1 cellular context compared by ENCODE assay signal in the genomic region with DNA sequence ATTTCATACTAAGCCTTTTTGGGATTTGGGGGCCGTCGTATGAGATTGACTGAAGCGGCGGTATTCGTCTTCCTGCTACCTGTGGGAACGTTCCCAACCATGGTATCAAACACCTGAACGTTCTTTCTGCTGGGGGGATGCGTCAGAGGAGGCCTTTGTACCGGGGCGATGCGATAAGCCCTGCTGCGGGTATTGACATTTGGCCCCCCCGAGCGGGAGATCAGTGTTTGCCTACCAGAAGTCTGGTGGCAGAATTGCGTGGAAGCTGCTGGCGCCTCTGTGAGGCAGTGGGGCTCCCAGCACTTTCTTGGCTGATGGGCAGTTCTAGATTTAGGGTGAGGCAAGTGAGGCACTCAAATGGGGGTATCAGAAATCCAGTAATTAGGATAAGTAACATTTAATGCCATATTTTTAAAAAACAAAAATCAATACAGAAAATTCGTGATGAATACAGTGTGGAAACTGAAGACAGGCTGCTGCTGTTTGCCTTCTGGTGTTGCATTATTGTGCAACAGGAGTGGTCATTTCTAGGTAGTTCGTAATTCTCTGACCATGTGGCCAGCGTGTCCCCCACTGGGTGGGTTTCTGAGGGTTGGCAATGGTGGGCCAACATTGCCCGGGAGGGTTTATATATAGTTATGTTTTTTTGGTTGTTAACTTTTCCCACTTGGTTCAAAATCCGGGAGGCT.
TF ChIP-seq lines count a peak whose summit lies in the region.

No MANE protein-coding gene starts in this region.

TF ChIP-seq in HepG2, 621 proteins besides CTCF, POLR2A, EP300 and RAD21 (continued from another document and continues in another):
- TF ChIP-seq GFI1 (CRISPR knock-in tag; IDR thresholded peaks at IDR 0.05; ENCODE audit: borderline replicate concordance) (no peak), ZFP62 (CRISPR knock-in tag; IDR thresholded peaks at IDR 0.05) (no peak), ZNF350 (CRISPR knock-in tag; IDR thresholded peaks at IDR 0.05; ENCODE audit: borderline replicate concordance, low read depth) (0 out of 2 replicates have a peak, but pooled peaks have one; percentile 5), HCFC1 (IDR thresholded peaks at IDR 0.05; ENCODE audit: low read depth, low read length) (no peak), CEBPG (CRISPR knock-in tag; IDR thresholded peaks at IDR 0.05) (peak; percentile 79), FOXA1 (IDR thresholded peaks at IDR 0.05) (no peak), FOXA1 (CRISPR knock-in tag; IDR thresholded peaks at IDR 0.05) (peak; percentile 58), SOX13 (IDR thresholded peaks at IDR 0.05) (no peak), SOX13 (CRISPR knock-in tag; conservative IDR thresholded peaks at IDR 0.05 in 1 of 2, IDR thresholded peaks at IDR 0.05 in 1 of 2) (0 out of 4 replicates have a peak, but pooled peaks of 1 of the 2 experiments have one; percentile 15), PITX1 (CRISPR knock-in tag; IDR thresholded peaks at IDR 0.05) (no peak), GATAD2A (CRISPR knock-in tag; IDR thresholded peaks at IDR 0.05) (peak; percentile 44; the same call in 1 of the 2 replicates), CAMTA2 (CRISPR knock-in tag; IDR thresholded peaks at IDR 0.05; ENCODE audit: borderline replicate concordance) (no peak), CREB1 (IDR thresholded peaks at IDR 0.05) (no peak), CREB1 (CRISPR knock-in tag; IDR thresholded peaks at IDR 0.05) (peak; percentile 52; the same call in 1 of the 2 replicates), FOXA3 (CRISPR knock-in tag; IDR thresholded peaks at IDR 0.05) (peak; percentile 57; the same call in 1 of the 2 replicates), FOSL2 (CRISPR knock-in tag; IDR thresholded peaks at IDR 0.05) (peak; percentile 42; the same call in 1 of the 2 replicates), ZEB1 (IDR thresholded peaks at IDR 0.05; ENCODE audit: insufficient replicate concordance, low read depth) (peak; percentile 44), HDAC1 (CRISPR knock-in tag; IDR thresholded peaks at IDR 0.05) (peak; percentile 42)
- TF ChIP-seq, protein P1, sequence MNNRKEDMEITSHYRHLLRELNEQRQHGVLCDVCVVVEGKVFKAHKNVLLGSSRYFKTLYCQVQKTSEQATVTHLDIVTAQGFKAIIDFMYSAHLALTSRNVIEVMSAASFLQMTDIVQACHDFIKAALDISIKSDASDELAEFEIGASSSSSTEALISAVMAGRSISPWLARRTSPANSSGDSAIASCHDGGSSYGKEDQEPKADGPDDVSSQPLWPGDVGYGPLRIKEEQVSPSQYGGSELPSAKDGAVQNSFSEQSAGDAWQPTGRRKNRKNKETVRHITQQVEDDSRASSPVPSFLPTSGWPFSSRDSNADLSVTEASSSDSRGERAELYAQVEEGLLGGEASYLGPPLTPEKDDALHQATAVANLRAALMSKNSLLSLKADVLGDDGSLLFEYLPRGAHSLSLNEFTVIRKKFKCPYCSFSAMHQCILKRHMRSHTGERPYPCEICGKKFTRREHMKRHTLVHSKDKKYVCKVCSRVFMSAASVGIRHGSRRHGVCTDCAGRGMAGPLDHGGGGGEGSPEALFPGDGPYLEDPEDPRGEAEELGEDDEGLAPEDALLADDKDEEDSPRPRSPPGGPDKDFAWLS (CRISPR knock-in tag; IDR thresholded peaks at IDR 0.05; ENCODE audit: borderline replicate concordance): no peak
- TF ChIP-seq, protein P2, sequence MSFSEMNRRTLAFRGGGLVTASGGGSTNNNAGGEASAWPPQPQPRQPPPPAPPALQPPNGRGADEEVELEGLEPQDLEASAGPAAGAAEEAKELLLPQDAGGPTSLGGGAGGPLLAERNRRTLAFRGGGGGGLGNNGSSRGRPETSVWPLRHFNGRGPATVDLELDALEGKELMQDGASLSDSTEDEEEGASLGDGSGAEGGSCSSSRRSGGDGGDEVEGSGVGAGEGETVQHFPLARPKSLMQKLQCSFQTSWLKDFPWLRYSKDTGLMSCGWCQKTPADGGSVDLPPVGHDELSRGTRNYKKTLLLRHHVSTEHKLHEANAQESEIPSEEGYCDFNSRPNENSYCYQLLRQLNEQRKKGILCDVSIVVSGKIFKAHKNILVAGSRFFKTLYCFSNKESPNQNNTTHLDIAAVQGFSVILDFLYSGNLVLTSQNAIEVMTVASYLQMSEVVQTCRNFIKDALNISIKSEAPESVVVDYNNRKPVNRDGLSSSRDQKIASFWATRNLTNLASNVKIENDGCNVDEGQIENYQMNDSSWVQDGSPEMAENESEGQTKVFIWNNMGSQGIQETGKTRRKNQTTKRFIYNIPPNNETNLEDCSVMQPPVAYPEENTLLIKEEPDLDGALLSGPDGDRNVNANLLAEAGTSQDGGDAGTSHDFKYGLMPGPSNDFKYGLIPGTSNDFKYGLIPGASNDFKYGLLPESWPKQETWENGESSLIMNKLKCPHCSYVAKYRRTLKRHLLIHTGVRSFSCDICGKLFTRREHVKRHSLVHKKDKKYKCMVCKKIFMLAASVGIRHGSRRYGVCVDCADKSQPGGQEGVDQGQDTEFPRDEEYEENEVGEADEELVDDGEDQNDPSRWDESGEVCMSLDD (CRISPR knock-in tag; IDR thresholded peaks at IDR 0.05; ENCODE audit: borderline replicate concordance): peak; percentile 24; the same call in 1 of the 2 replicates
- TF ChIP-seq, protein P3, sequence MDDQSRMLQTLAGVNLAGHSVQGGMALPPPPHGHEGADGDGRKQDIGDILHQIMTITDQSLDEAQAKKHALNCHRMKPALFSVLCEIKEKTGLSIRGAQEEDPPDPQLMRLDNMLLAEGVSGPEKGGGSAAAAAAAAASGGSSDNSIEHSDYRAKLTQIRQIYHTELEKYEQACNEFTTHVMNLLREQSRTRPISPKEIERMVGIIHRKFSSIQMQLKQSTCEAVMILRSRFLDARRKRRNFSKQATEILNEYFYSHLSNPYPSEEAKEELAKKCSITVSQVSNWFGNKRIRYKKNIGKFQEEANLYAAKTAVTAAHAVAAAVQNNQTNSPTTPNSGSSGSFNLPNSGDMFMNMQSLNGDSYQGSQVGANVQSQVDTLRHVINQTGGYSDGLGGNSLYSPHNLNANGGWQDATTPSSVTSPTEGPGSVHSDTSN (CRISPR knock-in tag; IDR thresholded peaks at IDR 0.05; ENCODE audit: borderline replicate concordance): no peak
- TF ChIP-seq, protein P4, sequence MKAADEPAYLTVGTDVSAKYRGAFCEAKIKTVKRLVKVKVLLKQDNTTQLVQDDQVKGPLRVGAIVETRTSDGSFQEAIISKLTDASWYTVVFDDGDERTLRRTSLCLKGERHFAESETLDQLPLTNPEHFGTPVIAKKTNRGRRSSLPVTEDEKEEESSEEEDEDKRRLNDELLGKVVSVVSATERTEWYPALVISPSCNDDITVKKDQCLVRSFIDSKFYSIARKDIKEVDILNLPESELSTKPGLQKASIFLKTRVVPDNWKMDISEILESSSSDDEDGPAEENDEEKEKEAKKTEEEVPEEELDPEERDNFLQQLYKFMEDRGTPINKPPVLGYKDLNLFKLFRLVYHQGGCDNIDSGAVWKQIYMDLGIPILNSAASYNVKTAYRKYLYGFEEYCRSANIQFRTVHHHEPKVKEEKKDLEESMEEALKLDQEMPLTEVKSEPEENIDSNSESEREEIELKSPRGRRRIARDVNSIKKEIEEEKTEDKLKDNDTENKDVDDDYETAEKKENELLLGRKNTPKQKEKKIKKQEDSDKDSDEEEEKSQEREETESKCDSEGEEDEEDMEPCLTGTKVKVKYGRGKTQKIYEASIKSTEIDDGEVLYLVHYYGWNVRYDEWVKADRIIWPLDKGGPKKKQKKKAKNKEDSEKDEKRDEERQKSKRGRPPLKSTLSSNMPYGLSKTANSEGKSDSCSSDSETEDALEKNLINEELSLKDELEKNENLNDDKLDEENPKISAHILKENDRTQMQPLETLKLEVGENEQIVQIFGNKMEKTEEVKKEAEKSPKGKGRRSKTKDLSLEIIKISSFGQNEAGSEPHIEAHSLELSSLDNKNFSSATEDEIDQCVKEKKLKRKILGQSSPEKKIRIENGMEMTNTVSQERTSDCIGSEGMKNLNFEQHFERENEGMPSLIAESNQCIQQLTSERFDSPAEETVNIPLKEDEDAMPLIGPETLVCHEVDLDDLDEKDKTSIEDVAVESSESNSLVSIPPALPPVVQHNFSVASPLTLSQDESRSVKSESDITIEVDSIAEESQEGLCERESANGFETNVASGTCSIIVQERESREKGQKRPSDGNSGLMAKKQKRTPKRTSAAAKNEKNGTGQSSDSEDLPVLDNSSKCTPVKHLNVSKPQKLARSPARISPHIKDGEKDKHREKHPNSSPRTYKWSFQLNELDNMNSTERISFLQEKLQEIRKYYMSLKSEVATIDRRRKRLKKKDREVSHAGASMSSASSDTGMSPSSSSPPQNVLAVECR (CRISPR knock-in tag; IDR thresholded peaks at IDR 0.05; ENCODE audit: borderline replicate concordance): no peak
- TF ChIP-seq, protein P5, sequence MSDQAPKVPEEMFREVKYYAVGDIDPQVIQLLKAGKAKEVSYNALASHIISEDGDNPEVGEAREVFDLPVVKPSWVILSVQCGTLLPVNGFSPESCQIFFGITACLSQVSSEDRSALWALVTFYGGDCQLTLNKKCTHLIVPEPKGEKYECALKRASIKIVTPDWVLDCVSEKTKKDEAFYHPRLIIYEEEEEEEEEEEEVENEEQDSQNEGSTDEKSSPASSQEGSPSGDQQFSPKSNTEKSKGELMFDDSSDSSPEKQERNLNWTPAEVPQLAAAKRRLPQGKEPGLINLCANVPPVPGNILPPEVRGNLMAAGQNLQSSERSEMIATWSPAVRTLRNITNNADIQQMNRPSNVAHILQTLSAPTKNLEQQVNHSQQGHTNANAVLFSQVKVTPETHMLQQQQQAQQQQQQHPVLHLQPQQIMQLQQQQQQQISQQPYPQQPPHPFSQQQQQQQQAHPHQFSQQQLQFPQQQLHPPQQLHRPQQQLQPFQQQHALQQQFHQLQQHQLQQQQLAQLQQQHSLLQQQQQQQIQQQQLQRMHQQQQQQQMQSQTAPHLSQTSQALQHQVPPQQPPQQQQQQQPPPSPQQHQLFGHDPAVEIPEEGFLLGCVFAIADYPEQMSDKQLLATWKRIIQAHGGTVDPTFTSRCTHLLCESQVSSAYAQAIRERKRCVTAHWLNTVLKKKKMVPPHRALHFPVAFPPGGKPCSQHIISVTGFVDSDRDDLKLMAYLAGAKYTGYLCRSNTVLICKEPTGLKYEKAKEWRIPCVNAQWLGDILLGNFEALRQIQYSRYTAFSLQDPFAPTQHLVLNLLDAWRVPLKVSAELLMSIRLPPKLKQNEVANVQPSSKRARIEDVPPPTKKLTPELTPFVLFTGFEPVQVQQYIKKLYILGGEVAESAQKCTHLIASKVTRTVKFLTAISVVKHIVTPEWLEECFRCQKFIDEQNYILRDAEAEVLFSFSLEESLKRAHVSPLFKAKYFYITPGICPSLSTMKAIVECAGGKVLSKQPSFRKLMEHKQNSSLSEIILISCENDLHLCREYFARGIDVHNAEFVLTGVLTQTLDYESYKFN (CRISPR knock-in tag; conservative IDR thresholded peaks at IDR 0.05): peak; percentile 49; the same call in 1 of the 2 replicates
- TF ChIP-seq, protein P6, sequence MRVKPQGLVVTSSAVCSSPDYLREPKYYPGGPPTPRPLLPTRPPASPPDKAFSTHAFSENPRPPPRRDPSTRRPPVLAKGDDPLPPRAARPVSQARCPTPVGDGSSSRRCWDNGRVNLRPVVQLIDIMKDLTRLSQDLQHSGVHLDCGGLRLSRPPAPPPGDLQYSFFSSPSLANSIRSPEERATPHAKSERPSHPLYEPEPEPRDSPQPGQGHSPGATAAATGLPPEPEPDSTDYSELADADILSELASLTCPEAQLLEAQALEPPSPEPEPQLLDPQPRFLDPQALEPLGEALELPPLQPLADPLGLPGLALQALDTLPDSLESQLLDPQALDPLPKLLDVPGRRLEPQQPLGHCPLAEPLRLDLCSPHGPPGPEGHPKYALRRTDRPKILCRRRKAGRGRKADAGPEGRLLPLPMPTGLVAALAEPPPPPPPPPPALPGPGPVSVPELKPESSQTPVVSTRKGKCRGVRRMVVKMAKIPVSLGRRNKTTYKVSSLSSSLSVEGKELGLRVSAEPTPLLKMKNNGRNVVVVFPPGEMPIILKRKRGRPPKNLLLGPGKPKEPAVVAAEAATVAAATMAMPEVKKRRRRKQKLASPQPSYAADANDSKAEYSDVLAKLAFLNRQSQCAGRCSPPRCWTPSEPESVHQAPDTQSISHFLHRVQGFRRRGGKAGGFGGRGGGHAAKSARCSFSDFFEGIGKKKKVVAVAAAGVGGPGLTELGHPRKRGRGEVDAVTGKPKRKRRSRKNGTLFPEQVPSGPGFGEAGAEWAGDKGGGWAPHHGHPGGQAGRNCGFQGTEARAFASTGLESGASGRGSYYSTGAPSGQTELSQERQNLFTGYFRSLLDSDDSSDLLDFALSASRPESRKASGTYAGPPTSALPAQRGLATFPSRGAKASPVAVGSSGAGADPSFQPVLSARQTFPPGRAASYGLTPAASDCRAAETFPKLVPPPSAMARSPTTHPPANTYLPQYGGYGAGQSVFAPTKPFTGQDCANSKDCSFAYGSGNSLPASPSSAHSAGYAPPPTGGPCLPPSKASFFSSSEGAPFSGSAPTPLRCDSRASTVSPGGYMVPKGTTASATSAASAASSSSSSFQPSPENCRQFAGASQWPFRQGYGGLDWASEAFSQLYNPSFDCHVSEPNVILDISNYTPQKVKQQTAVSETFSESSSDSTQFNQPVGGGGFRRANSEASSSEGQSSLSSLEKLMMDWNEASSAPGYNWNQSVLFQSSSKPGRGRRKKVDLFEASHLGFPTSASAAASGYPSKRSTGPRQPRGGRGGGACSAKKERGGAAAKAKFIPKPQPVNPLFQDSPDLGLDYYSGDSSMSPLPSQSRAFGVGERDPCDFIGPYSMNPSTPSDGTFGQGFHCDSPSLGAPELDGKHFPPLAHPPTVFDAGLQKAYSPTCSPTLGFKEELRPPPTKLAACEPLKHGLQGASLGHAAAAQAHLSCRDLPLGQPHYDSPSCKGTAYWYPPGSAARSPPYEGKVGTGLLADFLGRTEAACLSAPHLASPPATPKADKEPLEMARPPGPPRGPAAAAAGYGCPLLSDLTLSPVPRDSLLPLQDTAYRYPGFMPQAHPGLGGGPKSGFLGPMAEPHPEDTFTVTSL (CRISPR knock-in tag; IDR thresholded peaks at IDR 0.05; ENCODE audit: borderline replicate concordance): peak; percentile 21; the same call in 1 of the 2 replicates
- TF ChIP-seq, protein P7, sequence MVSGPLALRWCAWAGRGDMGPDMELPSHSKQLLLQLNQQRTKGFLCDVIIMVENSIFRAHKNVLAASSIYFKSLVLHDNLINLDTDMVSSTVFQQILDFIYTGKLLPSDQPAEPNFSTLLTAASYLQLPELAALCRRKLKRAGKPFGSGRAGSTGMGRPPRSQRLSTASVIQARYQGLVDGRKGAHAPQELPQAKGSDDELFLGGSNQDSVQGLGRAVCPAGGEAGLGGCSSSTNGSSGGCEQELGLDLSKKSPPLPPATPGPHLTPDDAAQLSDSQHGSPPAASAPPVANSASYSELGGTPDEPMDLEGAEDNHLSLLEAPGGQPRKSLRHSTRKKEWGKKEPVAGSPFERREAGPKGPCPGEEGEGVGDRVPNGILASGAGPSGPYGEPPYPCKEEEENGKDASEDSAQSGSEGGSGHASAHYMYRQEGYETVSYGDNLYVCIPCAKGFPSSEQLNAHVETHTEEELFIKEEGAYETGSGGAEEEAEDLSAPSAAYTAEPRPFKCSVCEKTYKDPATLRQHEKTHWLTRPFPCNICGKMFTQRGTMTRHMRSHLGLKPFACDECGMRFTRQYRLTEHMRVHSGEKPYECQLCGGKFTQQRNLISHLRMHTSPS (CRISPR knock-in tag; IDR thresholded peaks at IDR 0.05; ENCODE audit: low read depth): no peak
- TF ChIP-seq, protein P8, sequence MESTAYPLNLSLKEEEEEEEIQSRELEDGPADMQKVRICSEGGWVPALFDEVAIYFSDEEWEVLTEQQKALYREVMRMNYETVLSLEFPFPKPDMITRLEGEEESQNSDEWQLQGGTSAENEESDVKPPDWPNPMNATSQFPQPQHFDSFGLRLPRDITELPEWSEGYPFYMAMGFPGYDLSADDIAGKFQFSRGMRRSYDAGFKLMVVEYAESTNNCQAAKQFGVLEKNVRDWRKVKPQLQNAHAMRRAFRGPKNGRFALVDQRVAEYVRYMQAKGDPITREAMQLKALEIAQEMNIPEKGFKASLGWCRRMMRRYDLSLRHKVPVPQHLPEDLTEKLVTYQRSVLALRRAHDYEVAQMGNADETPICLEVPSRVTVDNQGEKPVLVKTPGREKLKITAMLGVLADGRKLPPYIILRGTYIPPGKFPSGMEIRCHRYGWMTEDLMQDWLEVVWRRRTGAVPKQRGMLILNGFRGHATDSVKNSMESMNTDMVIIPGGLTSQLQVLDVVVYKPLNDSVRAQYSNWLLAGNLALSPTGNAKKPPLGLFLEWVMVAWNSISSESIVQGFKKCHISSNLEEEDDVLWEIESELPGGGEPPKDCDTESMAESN (CRISPR knock-in tag; conservative IDR thresholded peaks at IDR 0.05): 0 out of 2 replicates have a peak, but pooled peaks have one; percentile 24
